18 cellular contexts compared by ENCODE assay signal in the genomic region with DNA sequence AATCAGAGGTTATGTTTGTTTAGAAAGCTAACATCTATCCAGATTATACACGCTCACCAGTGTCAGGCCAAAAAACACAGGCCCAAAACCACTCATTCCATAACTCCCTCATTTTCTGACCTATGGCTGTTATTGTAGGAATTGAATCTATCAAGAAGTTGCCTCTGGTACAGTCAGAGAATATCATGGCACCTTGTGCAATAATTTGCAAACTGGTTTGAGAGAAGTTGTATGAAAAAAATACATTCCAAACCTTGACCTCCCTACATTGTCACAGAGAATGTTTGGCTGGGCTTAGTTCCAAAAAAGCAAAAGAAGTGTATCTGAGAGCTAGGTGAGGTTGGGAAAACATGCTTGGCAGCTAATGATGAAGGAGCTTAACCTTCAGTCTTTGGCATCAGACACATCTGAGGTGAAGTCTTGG.
DNase-seq lines count a peak whose midpoint lies in the region; FAIRE-seq and TF ChIP-seq lines count a peak whose summit lies in the region.
"Had no signal": no experiment of that assay in that cellular context is flagged by ENCODE, and none has a peak within 500 bp of the region (broad histone marks: within the 10 kb centered on the region; RNA-seq: fewer than 3 reads in every experiment).

No MANE protein-coding gene starts in this region.

- H3K27me3 Mint-ChIP-seq in Calu3 (ENCODE audit: unreplicated experiment): no peaks in the 10 kb centered on the region

- H3K79me2 ChIP-seq in PC-9 (ENCODE audit: low read depth): no peaks in the 10 kb centered on the region

- peaks cover 11% of the 10 kb centered on the region; the same call in 1 of the 2 replicates for H3K9me3 ChIP-seq in PC-9 (ENCODE audit: insufficient read depth, low read depth)
- H3K9me3 ChIP-seq: BE2C, SJCRH30, vagina had no signal

- H3K9me3 Mint-ChIP-seq in Calu3 (ENCODE audit: low read depth, unreplicated experiment): no peaks in the 10 kb centered on the region

- no peak for FAIRE-seq in HTR-8/SVneo (lab: Jason Lieb, UNC)
- FAIRE-seq: GM12892, TTC549 had no signal

- H3K27me3 ChIP-seq in PC-9 (ENCODE audit: insufficient read depth, low read depth): no peaks in the 10 kb centered on the region
- H3K27me3 ChIP-seq: BE2C, SJCRH30, vagina had no signal

- no TSS peak for BruUV-seq in Calu3 (replicated peaks; lab: Mats Ljungman, UMichigan)
- BruUV-seq in PC-9 (replicated peaks; lab: Mats Ljungman, UMichigan): no TSS peak

- H3K4me1 ChIP-seq in PC-9 (replicated peaks; ENCODE audit: insufficient read depth): peaks cover 29% of the 10 kb centered on the region
- H3K4me1 ChIP-seq: BE2C, vagina had no signal

- H3K36me3 Mint-ChIP-seq in Calu3 (ENCODE audit: insufficient read depth, unreplicated experiment): no peaks in the 10 kb centered on the region
- H3K36me3 Mint-ChIP-seq: immature natural killer cell; stimulated activated effector memory CD8-positive, alpha-beta T cell treated with anti-CD3 and anti-CD28 coated beads, Interleukin-12 subunit alpha, Interleukin-12 subunit beta, amount 100 ng/mL, for 72 hours had no signal

- no peak overlapping the region for H3K4me2 ChIP-seq in PC-9

- H3K36me3 ChIP-seq in PC-9 (ENCODE audit: low read depth): no peaks in the 10 kb centered on the region
- H3K36me3 ChIP-seq: BE2C, vagina had no signal

- CTCF ChIA-PET in Calu3 (lab: Charles Lee): no interaction called here
- CTCF ChIA-PET in PC-9 (lab: Charles Lee): no interaction called here

- H3K9me2 ChIP-seq in PC-9 (ENCODE audit: insufficient read depth): no peaks in the 10 kb centered on the region

- no peak overlapping the region for H2AFZ ChIP-seq in PC-9

- peaks cover 15% of the 10 kb centered on the region; the same call in 1 of the 2 replicates for H3F3A ChIP-seq in PC-9 (ENCODE audit: insufficient read depth, low read depth)

- no peak overlapping the region for H3K4me3 Mint-ChIP-seq in Calu3 (ENCODE audit: low read depth, unreplicated experiment)
- H3K4me3 Mint-ChIP-seq: immature natural killer cell; stimulated activated effector memory CD8-positive, alpha-beta T cell treated with anti-CD3 and anti-CD28 coated beads, Interleukin-12 subunit alpha, Interleukin-12 subunit beta, amount 100 ng/mL, for 72 hours had no signal

- peaks cover 23% of the 10 kb centered on the region for H3K4me1 Mint-ChIP-seq in Calu3 (ENCODE audit: low read depth, unreplicated experiment)
- H3K4me1 Mint-ChIP-seq: immature natural killer cell; stimulated activated effector memory CD8-positive, alpha-beta T cell treated with anti-CD3 and anti-CD28 coated beads, Interleukin-12 subunit alpha, Interleukin-12 subunit beta, amount 100 ng/mL, for 72 hours had no signal

- H3K27ac Mint-ChIP-seq in Calu3 (ENCODE audit: unreplicated experiment): no peak overlapping the region
- H3K27ac Mint-ChIP-seq: immature natural killer cell; stimulated activated effector memory CD8-positive, alpha-beta T cell treated with anti-CD3 and anti-CD28 coated beads, Interleukin-12 subunit alpha, Interleukin-12 subunit beta, amount 100 ng/mL, for 72 hours had no signal

- peak overlapping the region; percentile 30; the same call in 1 of the 2 replicates for H3K27ac ChIP-seq in PC-9
- H3K27ac ChIP-seq: SJCRH30, vagina had no signal

- H4K20me1 ChIP-seq in PC-9 (ENCODE audit: insufficient read depth): no peaks in the 10 kb centered on the region

- POLR2A ChIA-PET in PC-9 (lab: Charles Lee; ENCODE audit: unreplicated experiment): interaction anchor here (0.5 to 0.7 kb wide), 2 partner anchors 84 to 1115 kb away, joined by 6 to 7 read pairs; no protein-coding TSS in a partner anchor

- intact Hi-C loops in Calu3 (cut with micrococcal nuclease; ENCODE audit: unreplicated experiment): no loop called here
- intact Hi-C loops in PC-9 (cut with micrococcal nuclease; ENCODE audit: unreplicated experiment): no loop called here

- H3K4me3 ChIP-seq in PC-9: no peak overlapping the region
- H3K4me3 ChIP-seq: SJCRH30, vagina had no signal

- TF ChIP-seq CTCF in Calu3 (IDR thresholded peaks at IDR 0.05; ENCODE audit: unreplicated experiment) (no peak), PC-9 (conservative IDR thresholded peaks at IDR 0.05) (no peak)

- peak; percentile 30 for DNase-seq in Calu3
- DNase-seq in PC-9: peak; percentile 39 to 90
- DNase-seq in fibroblast of gingiva (ENCODE audit: low read depth): peak; percentile 85
- peak; percentile 59 for DNase-seq in non-pigmented ciliary epithelial cell (ENCODE audit: low read depth)
- DNase-seq in HTR-8/SVneo (ENCODE audit: insufficient read length, low spot score): no peak
- DNase-seq in islet precursor cell: no peak
- DNase-seq in activated effector memory CD4-positive, alpha-beta T cell treated with anti-CD3 and anti-CD28 coated beads, Interleukin-2, amount 50 U/mL, for 16 hours: no peak
- no peak for DNase-seq in GOT3 (lab: John Stamatoyannopoulos, UW)
- DNase-seq: activated CD8-positive, alpha-beta memory T cell treated with anti-CD3 and anti-CD28 coated beads for 24 hours; BE2C; immature natural killer cell; NCI-H1694; SJCRH30; stimulated activated CD4-positive, alpha-beta T cell treated with anti-CD3 and anti-CD28 coated beads, Interleukin-4, amount 100 ng/mL, for 24 hours had no signal

Comparison
In these comparisons a context has a peak if more than half of its experiments do, and no peak if none do; other contexts are left out.
1. DNase-seq: peak in Calu3 (single experiment), PC-9 (2 of 2), fibroblast of gingiva (single experiment) and non-pigmented ciliary epithelial cell (single experiment); none in HTR-8/SVneo (single experiment), islet precursor cell (single experiment), activated effector memory CD4-positive, alpha-beta T cell treated with anti-CD3 and anti-CD28 coated beads, Interleukin-2, amount 50 U/mL, for 16 hours (single experiment) and GOT3 (single experiment).